In genomic region chr12:124920353-124920935, GRCh38 we compare ENCODE assay signal across 8 cellular contexts. TPM values are rescaled to one million over a fixed set of nuclear protein-coding genes. Genes with fewer than 3 reads are reported as not detected.
DNase-seq lines count a peak whose midpoint lies in the region; ATAC-seq and TF ChIP-seq lines count a peak whose summit lies in the region.

No MANE protein-coding gene starts in this region.

- ATAC-seq in DND-41 (ENCODE audit: insufficient read depth, low read depth): no peak
- no peak for ATAC-seq in Panc1
- ATAC-seq in GM21528 (IDR thresholded peaks at IDR 0.05; ENCODE audit: low FRiP score, unreplicated experiment): no peak

- 84% methylated on average over 4 of the region's 4 CpGs for WGBS in prostate gland

- DNase-seq in DND-41 (no peak), Panc1 (ENCODE audit: low read depth, low spot score) (no peak), epithelial cell of prostate (ENCODE audit: low read depth, low spot score) (no peak), prostate gland (ENCODE audit: low spot score) (no peak), NCI-H1092 treated with DMSO at 0.1 percent for 48 hours (lab: John Stamatoyannopoulos, UW) (no peak), NCI-H748 (lab: John Stamatoyannopoulos, UW; ENCODE audit: unreplicated experiment) (no peak), cortex of kidney (lab: John Stamatoyannopoulos, UW) (no peak)

- H2AFZ ChIP-seq in DND-41 (ENCODE audit: low read depth, low read length): peak overlapping the region; percentile 88

- TF ChIP-seq CTCF in DND-41 (IDR thresholded peaks at IDR 0.05; ENCODE audit: borderline replicate concordance, extremely low read depth, low read length, poor library complexity, severe bottlenecking) (no peak), Panc1 (IDR thresholded peaks at IDR 0.05) (no peak), prostate gland (IDR thresholded peaks at IDR 0.05) (no peak)

- no peaks in the 10 kb centered on the region for H3K9me3 ChIP-seq in DND-41 (ENCODE audit: insufficient read depth, low read length, severe bottlenecking)
- no peaks in the 10 kb centered on the region for H3K9me3 ChIP-seq in Panc1 (ENCODE audit: control insufficient read depth, insufficient read depth, low read depth, low read length)
- H3K9me3 ChIP-seq in prostate gland: no peaks in the 10 kb centered on the region

- no TSS peak for BruUV-seq in Panc1 (replicated peaks; lab: Mats Ljungman, UMichigan)

- H3K27ac ChIP-seq in DND-41 (ENCODE audit: low read length) (peak overlapping the region; percentile 87), Panc1 (ENCODE audit: low read length) (peak overlapping the region; percentile 100), epithelial cell of prostate (peak overlapping the region; percentile 99), prostate gland (peak overlapping the region; percentile 99 to 100)

- in situ Hi-C loops in Panc1 (cut with HindIII; ENCODE audit: low pct_unique_long_range_greater_than_20kb, low sequenced_read_pairs): no loop called here

- CTCF ChIA-PET in Panc1 (lab: Charles Lee): interaction anchor here (1.4 kb wide), 1 partner anchor 20 kb away, joined by 5 read pairs; no protein-coding TSS in a partner anchor

- peak overlapping the region in 1 of 2 experiments; percentile 59; a peak in 2 of 4 replicates for H3K4me3 ChIP-seq in DND-41 (ENCODE audit: low read depth in 1 of 2, low read length in 2 of 2)
- H3K4me3 ChIP-seq in Panc1 (ENCODE audit: low read depth in 2 of 2, low read length in 2 of 2): peak overlapping the region; percentile 49 to 62
- H3K4me3 ChIP-seq in prostate gland: no peak overlapping the region

- TF ChIP-seq POLR2A in prostate gland (IDR thresholded peaks at IDR 0.05): no peak

- H3K27me3 ChIP-seq in DND-41 (ENCODE audit: insufficient read depth, low read length, poor library complexity): no peaks in the 10 kb centered on the region
- no peaks in the 10 kb centered on the region for H3K27me3 ChIP-seq in Panc1 (ENCODE audit: control insufficient read depth, insufficient read depth, low read length)
- no peaks in the 10 kb centered on the region for H3K27me3 ChIP-seq in prostate gland (replicated peaks; ENCODE audit: insufficient read depth)

- peak overlapping the region; percentile 80 for H3K4me2 ChIP-seq in DND-41 (ENCODE audit: insufficient read depth, low read length)

- H3K36me3 ChIP-seq in DND-41 (ENCODE audit: insufficient read depth, low read length) (no peaks in the 10 kb centered on the region), Panc1 (ENCODE audit: control insufficient read depth, insufficient read depth, low read length) (no peaks in the 10 kb centered on the region), prostate gland (no peaks in the 10 kb centered on the region)

- H4K20me1 ChIP-seq in DND-41 (ENCODE audit: insufficient read depth, low read length): no peaks in the 10 kb centered on the region

- H3K4me1 ChIP-seq in DND-41 (ENCODE audit: insufficient read depth, low read length) (peaks cover 67% of the 10 kb centered on the region), Panc1 (ENCODE audit: control insufficient read depth, insufficient read depth, low read length) (peaks cover 61% of the 10 kb centered on the region), prostate gland (replicated peaks) (peaks cover 4% of the 10 kb centered on the region)

- peaks cover 7% of the 10 kb centered on the region for H3K79me2 ChIP-seq in DND-41 (ENCODE audit: insufficient read depth, low read length)

- intact Hi-C loops in Panc1 (cut with micrococcal nuclease; ENCODE audit: unreplicated experiment): no loop called here
- intact Hi-C loops in prostate gland (cut with DNase I): no loop called here

- peak overlapping the region; percentile 50 for H3K9ac ChIP-seq in DND-41 (ENCODE audit: low read depth, low read length)

- POLR2A ChIA-PET in Panc1 (lab: Charles Lee): interaction anchor here (0.6 to 0.7 kb wide), 2 partner anchors 8 to 380 kb away, joined by 3 to 13 read pairs; no protein-coding TSS in a partner anchor

RNA-seq across cellular contexts. Expression of gene UBC, which starts 6.0 kb away (rescaled TPM):
- total RNA-seq in Panc1 (2021; ENCODE audit: unreplicated experiment): 1,725 TPM
- 2,683 TPM for polyA plus RNA-seq in Panc1 (2012; ENCODE audit: insufficient read length)
- total RNA-seq in prostate gland: 1,000 to 10,000 TPM in 1 of 2 donors, 100 to 1,000 TPM in 1; 854 to 1,154 TPM

RNA-seq across cellular contexts. Expression of gene SCARB1, which starts 56.8 kb away (rescaled TPM):
- 359 TPM for total RNA-seq in Panc1 (2021; ENCODE audit: unreplicated experiment)
- 1,007 TPM for polyA plus RNA-seq in Panc1 (2012; ENCODE audit: insufficient read length)
- total RNA-seq in prostate gland: 10 to 100 TPM; 28.0 to 44.4 TPM

Comparison
In these comparisons a context has a peak if more than half of its experiments do, and no peak if none do; other contexts are left out.
1. H3K4me3 ChIP-seq: peak in Panc1 (2 of 2); none in prostate gland (0 of 2).
2. Peak in every context shown above with its lines, with median percentiles within 50 percentile points of each other: H3K27ac ChIP-seq.